In the genomic region with DNA sequence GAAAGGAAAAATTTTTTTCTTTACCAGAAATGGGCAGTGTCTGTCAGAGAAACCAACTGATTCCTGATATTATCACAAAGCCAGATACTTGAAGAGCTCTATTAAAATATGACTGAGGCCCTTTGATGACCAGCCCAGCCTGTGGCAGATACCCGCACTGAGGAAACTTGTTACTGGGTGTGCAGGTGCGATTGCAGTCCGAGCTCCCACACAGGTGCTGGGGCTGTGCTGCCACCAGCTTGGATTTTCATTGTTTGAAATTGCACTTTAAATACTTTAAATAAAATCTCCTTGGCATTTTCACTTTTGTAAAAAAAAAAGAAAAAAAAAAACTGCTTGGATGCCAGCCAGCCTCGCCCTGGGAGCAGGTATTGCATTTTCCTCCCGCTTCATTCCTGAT, we compare ENCODE assay signal across 27 cellular contexts. TPM values are rescaled to one million over a fixed set of nuclear protein-coding genes. Genes with fewer than 3 reads are reported as not detected.
DNase-seq lines count a peak whose midpoint lies in the region; ATAC-seq and TF ChIP-seq lines count a peak whose summit lies in the region.
"Had no signal": no experiment of that assay in that cellular context is flagged by ENCODE, and none has a peak within 500 bp of the region (broad histone marks: within the 10 kb centered on the region; RNA-seq: fewer than 3 reads in every experiment).

No MANE protein-coding gene starts in this region.

- H3K36me3 Mint-ChIP-seq in MCF 10A (ENCODE audit: insufficient read depth, unreplicated experiment) = peaks cover 11% of the 10 kb centered on the region
- H3K36me3 Mint-ChIP-seq: stimulated activated memory B cell treated with anti-CD40 and anti-IgM and Interleukin-4, amounts not matched to agents 10 μg/mL and 1 μg/mL and 100 μg/mL, for 72 hours had no signal

- H3K27ac Mint-ChIP-seq in MCF 10A (ENCODE audit: low read depth, unreplicated experiment) = peak overlapping the region; percentile 87
- H3K27ac Mint-ChIP-seq: H9 had no signal

- no TSS peak for BruUV-seq in MCF 10A (replicated peaks; lab: Mats Ljungman, UMichigan)

- H3K9me3 ChIP-seq in lower lobe of right lung = no peaks in the 10 kb centered on the region
- H3K9me3 ChIP-seq: adrenal gland, BLaER1, tibial artery had no signal

- peak overlapping the region; percentile 40 for H3K4me3 Mint-ChIP-seq in MCF 10A (ENCODE audit: unreplicated experiment)
- H3K4me3 Mint-ChIP-seq: H9; stimulated activated memory B cell treated with anti-CD40 and anti-IgM and Interleukin-4, amounts not matched to agents 10 μg/mL and 1 μg/mL and 100 μg/mL, for 72 hours had no signal

- intact Hi-C loops in MCF 10A (cut with micrococcal nuclease) = no loop called here
- intact Hi-C loops in lower lobe of right lung (cut with DNase I) = no loop called here

- peaks cover 60% of the 10 kb centered on the region for H3K4me1 Mint-ChIP-seq in MCF 10A (ENCODE audit: insufficient read depth, unreplicated experiment)
- H3K4me1 Mint-ChIP-seq: stimulated activated memory B cell treated with anti-CD40 and anti-IgM and Interleukin-4, amounts not matched to agents 10 μg/mL and 1 μg/mL and 100 μg/mL, for 72 hours had no signal

- H3K27ac ChIP-seq in lower lobe of right lung = peak overlapping the region; percentile 69
- H3K27ac ChIP-seq: BLaER1, cardiac muscle cell, HL-60, tibial artery, WERI-Rb-1 had no signal

- CTCF ChIA-PET in MCF 10A (lab: Yijun Ruan, JAX) (interaction anchor here (0.6 to 6.1 kb wide), 5 partner anchors 12 to 248 kb away, joined by 3 to 44 read pairs (median 11); no protein-coding TSS in a partner anchor), HEK293T (lab: Yijun Ruan, JAX) (no interaction called here)

- ATAC-seq in lower lobe of right lung (peak in 1 of 2 donors; percentile 37), GM18520 (IDR thresholded peaks at IDR 0.05; ENCODE audit: unreplicated experiment) (no peak)
- ATAC-seq: GM12878; sciatic nerve; stimulated activated memory B cell treated with anti-CD40 and anti-IgM and Interleukin-4, amounts not matched to agents 10 μg/mL and 1 μg/mL and 100 μg/mL, for 72 hours had no signal

- H3K27me3 Mint-ChIP-seq in MCF 10A (ENCODE audit: insufficient read depth, unreplicated experiment) = no peaks in the 10 kb centered on the region
- H3K27me3 Mint-ChIP-seq: stimulated activated memory B cell treated with anti-CD40 and anti-IgM and Interleukin-4, amounts not matched to agents 10 μg/mL and 1 μg/mL and 100 μg/mL, for 72 hours had no signal

- DNase-seq in NCI-H146 (lab: John Stamatoyannopoulos, UW) (peak; percentile 29), NCI-H146 treated with DMSO at 0.1 percent for 48 hours (lab: John Stamatoyannopoulos, UW; ENCODE audit: unreplicated experiment) (no peak), MCF 10A (ENCODE audit: unreplicated experiment) (peak; percentile 35), lower lobe of right lung (no peak), NAMALWA (ENCODE audit: low spot score) (no peak), HEK293T (ENCODE audit: extremely low spot score) (no peak)
- no peak for DNase-seq in stimulated activated naive CD4-positive, alpha-beta T cell (lab: John Stamatoyannopoulos, UW)
- DNase-seq: activated effector memory CD4-positive, alpha-beta T cell treated with anti-CD3 and anti-CD28 coated beads, Interleukin-2, amount 50 U/mL, for 16 hours; dermis blood vessel endothelial cell; DMS 273 treated with DMSO at 0.1 percent for 48 hours; H9; MV-4-11; NCI-H2081; NCI-H524 treated with DMSO at 0.1 percent for 48 hours; SHP77 treated with DMSO at 0.1 percent for 48 hours; T-helper 2 cell; tibial artery; WERI-Rb-1 had no signal

- no peak overlapping the region for H3K4me3 ChIP-seq in lower lobe of right lung
- H3K4me3 ChIP-seq: adrenal gland, BLaER1, cardiac muscle cell, GM12878, tibial artery had no signal

- no peaks in the 10 kb centered on the region for H3K27me3 ChIP-seq in lower lobe of right lung (ENCODE audit: low read depth)
- H3K27me3 ChIP-seq: adrenal gland, BLaER1, cardiac muscle cell had no signal

- TF ChIP-seq CTCF in MCF 10A (IDR thresholded peaks at IDR 0.05; ENCODE audit: unreplicated experiment) (no peak), lower lobe of right lung (IDR thresholded peaks at IDR 0.05) (no peak)

- peaks cover 20% of the 10 kb centered on the region for H3K4me1 ChIP-seq in lower lobe of right lung
- H3K4me1 ChIP-seq: BLaER1 had no signal

- H3K9me3 Mint-ChIP-seq in MCF 10A (ENCODE audit: unreplicated experiment) = no peaks in the 10 kb centered on the region
- H3K9me3 Mint-ChIP-seq: H9; stimulated activated memory B cell treated with anti-CD40 and anti-IgM and Interleukin-4, amounts not matched to agents 10 μg/mL and 1 μg/mL and 100 μg/mL, for 72 hours had no signal

- H3K36me3 ChIP-seq in lower lobe of right lung = no peaks in the 10 kb centered on the region
- H3K36me3 ChIP-seq: adrenal gland, BLaER1, cardiac muscle cell, tibial artery, WERI-Rb-1 had no signal

- POLR2A ChIA-PET in MCF 10A (lab: Yijun Ruan, JAX) (interaction anchor here (0.7 to 15.2 kb wide), 11 partner anchors 8 to 260 kb away, joined by 3 to 273 read pairs (median 4); no protein-coding TSS in a partner anchor), HEK293T (lab: Yijun Ruan, JAX) (no interaction called here)

TF ChIP-seq in HEK293T, 16 proteins besides CTCF, POLR2A, EP300 and RAD21:
- TF ChIP-seq ZNF384 (IDR thresholded peaks at IDR 0.05) (no peak), TARDBP (IDR thresholded peaks at IDR 0.05) (no peak), L3MBTL2 (conservative IDR thresholded peaks at IDR 0.05) (no peak), ELF4 (IDR thresholded peaks at IDR 0.05) (no peak), HDGF (IDR thresholded peaks at IDR 0.05; ENCODE audit: borderline replicate concordance) (no peak), NFRKB (IDR thresholded peaks at IDR 0.05) (no peak), FOXM1 (IDR thresholded peaks at IDR 0.05; ENCODE audit: borderline replicate concordance) (no peak), FOXA1 (IDR thresholded peaks at IDR 0.05) (no peak), CTBP1 (IDR thresholded peaks at IDR 0.05; ENCODE audit: borderline replicate concordance) (no peak), BHLHE40 (IDR thresholded peaks at IDR 0.05; ENCODE audit: borderline replicate concordance) (no peak), LEF1 (IDR thresholded peaks at IDR 0.05; ENCODE audit: borderline replicate concordance) (no peak), ARNT (IDR thresholded peaks at IDR 0.05) (no peak), PKNOX1 (IDR thresholded peaks at IDR 0.05) (no peak), FOXK2 (IDR thresholded peaks at IDR 0.05) (no peak), SUZ12 (IDR thresholded peaks at IDR 0.05) (no peak), SP1 (IDR thresholded peaks at IDR 0.05) (no peak)

RNA-seq across cellular contexts. Expression of gene EHF, which starts 21.1 kb away (rescaled TPM):
- 0.54 and 1.1 TPM in 2 replicates for total RNA-seq in MCF 10A (2022)
- total RNA-seq in lower lobe of right lung = 60.5 TPM
- total RNA-seq: cardiac muscle cell, H9, myocyte had no signal

Comparison
In these comparisons a context has a peak if more than half of its experiments do, and no peak if none do; other contexts are left out.
1. DNase-seq: peak in NCI-H146 (single experiment) and MCF 10A (single experiment); none in NCI-H146 treated with DMSO at 0.1 percent for 48 hours (single experiment), lower lobe of right lung (single experiment), NAMALWA (single experiment), HEK293T (single experiment) and stimulated activated naive CD4-positive, alpha-beta T cell (0 of 6).
2. RNA of gene EHF, which starts 21.1 kb away (total RNA-seq): 60.5 TPM in lower lobe of right lung (single experiment); 0.54 to 1.1 TPM in MCF 10A; every median in the first group is over 10 times any median in the second.